In the genomic region with DNA sequence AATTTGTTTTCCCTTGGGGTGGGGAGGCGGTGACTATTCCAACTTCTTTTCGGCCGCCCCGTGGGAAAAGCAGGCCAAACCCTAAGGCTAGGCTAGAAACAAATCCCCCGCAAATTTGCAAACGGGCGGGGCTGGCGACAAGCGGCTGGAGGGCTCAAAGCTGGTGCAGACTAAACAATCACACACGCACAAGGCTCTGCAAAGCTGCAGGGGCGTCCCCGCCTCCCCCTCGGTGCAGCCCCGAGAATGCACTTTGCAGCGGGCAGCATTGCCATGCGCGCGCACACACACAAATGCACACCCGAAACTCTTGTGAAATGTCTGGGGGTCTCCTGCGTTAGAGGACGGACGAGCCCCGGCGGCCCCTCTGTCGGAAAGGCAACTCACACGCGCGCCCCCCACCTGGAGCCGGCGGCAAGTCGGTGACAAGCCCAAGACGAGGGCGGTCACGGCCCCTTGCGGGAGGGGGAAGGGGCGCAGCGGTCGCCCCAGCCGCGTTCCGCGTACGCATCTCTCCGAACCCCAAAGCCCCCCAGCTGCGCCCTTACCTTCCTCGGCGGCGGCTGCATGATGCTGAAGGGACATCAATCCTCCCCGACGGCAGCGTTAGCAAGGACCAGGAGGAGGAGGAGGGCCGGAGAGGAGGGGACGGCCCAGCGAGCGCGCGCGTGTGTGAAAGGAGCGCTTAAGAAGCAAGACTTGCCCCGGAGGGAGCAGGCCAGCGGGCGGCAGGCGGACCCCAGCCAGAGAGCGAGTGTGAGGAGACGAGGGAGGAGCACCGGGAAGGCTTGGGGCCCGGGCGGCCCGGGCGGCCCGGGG, we compare ENCODE assay signal across 8 cellular contexts. TPM values are rescaled to one million over a fixed set of nuclear protein-coding genes. Genes with fewer than 3 reads are reported as not detected.
DNase-seq lines count a peak whose midpoint lies in the region; TF ChIP-seq lines count a peak whose summit lies in the region.

No MANE protein-coding gene starts in this region.

- WGBS in liver, result under 1% methylated on average over 71 of the region's 71 CpGs

- TF ChIP-seq CTCF in GM12864 (IDR thresholded peaks at IDR 0.05; ENCODE audit: low read depth, low read length, missing control alignments), result no peak
- no peak for TF ChIP-seq CTCF in liver (IDR thresholded peaks at IDR 0.05; ENCODE audit: low read depth, low read length, missing input control)

- peak overlapping the region; percentile 99 for H3K27ac ChIP-seq in liver (ENCODE audit: low read depth in 1 of 2, low read length in 2 of 2)

- DNase-seq in GM12864 (ENCODE audit: low read depth) (no peak), HCEC 1CT (peak; percentile 57), NCI-H1105 treated with DMSO at 0.1 percent for 48 hours (lab: John Stamatoyannopoulos, UW) (peak; percentile 59), dedifferentiated amniotic fluid mesenchymal stem cell (ENCODE audit: extremely low spot score) (peak; percentile 51), NCI-H446 treated with DMSO at 0.1 percent for 48 hours (lab: John Stamatoyannopoulos, UW) (no peak)
- DNase-seq in activated CD4-positive, CD25-positive, alpha-beta regulatory T cell treated with anti-CD3 and anti-CD28 coated beads, Interleukin-2, amount 50 U/mL, for 72 hours, result peak; percentile 72
- peak; percentile 40 to 41 for DNase-seq in stimulated activated CD4-positive, alpha-beta T cell treated with anti-CD3 and anti-CD28 coated beads, Interleukin-4, amount 100 ng/mL, for 48 hours (ENCODE audit: low read depth in 2 of 2)

- H3K27me3 ChIP-seq in liver (ENCODE audit: control insufficient read depth in 4 of 4, insufficient read depth in 4 of 4, low read length in 3 of 4), result no peaks in the 10 kb centered on the region

- H3K4me3 ChIP-seq in GM12864 (ENCODE audit: low read depth, low read length) (peak overlapping the region; percentile 98), liver (ENCODE audit: low read depth in 1 of 3, low read length in 3 of 3) (peak overlapping the region; percentile 74 to 89 (median 80))

- H3K9ac ChIP-seq in liver (ENCODE audit: low read depth in 1 of 2, low read length in 2 of 2), result peak overlapping the region; percentile 73 to 95

- no peaks in the 10 kb centered on the region for H3K36me3 ChIP-seq in liver (ENCODE audit: control insufficient read depth in 4 of 4, insufficient read depth in 3 of 4, low read depth in 1 of 4, low read length in 3 of 4)

- TF ChIP-seq RAD21 in liver (IDR thresholded peaks at IDR 0.05), result no peak

- H3K9me3 ChIP-seq in liver (ENCODE audit: control insufficient read depth in 4 of 4, low read length in 3 of 4), result no peaks in the 10 kb centered on the region

- H3K4me1 ChIP-seq in liver (ENCODE audit: control insufficient read depth in 4 of 4, insufficient read depth in 4 of 4, low read length in 3 of 4), result peaks cover 16 to 58% (median 45%) of the 10 kb centered on the region in 4 donors

TF ChIP-seq in liver, 16 proteins besides CTCF, POLR2A, EP300 and RAD21:
- TF ChIP-seq, protein P1, sequence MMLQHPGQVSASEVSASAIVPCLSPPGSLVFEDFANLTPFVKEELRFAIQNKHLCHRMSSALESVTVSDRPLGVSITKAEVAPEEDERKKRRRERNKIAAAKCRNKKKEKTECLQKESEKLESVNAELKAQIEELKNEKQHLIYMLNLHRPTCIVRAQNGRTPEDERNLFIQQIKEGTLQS (IDR thresholded peaks at IDR 0.05), result no peak
- TF ChIP-seq GABPA (IDR thresholded peaks at IDR 0.05 in 1 of 2, conservative IDR thresholded peaks at IDR 0.05 in 1 of 2) (no peak), FOXA1 (IDR thresholded peaks at IDR 0.05) (no peak), SP1 (IDR thresholded peaks at IDR 0.05) (no peak), YY1 (IDR thresholded peaks at IDR 0.05) (no peak), NR2F2 (IDR thresholded peaks at IDR 0.05) (no peak), JUND (IDR thresholded peaks at IDR 0.05) (no peak)
- TF ChIP-seq, protein P2, sequence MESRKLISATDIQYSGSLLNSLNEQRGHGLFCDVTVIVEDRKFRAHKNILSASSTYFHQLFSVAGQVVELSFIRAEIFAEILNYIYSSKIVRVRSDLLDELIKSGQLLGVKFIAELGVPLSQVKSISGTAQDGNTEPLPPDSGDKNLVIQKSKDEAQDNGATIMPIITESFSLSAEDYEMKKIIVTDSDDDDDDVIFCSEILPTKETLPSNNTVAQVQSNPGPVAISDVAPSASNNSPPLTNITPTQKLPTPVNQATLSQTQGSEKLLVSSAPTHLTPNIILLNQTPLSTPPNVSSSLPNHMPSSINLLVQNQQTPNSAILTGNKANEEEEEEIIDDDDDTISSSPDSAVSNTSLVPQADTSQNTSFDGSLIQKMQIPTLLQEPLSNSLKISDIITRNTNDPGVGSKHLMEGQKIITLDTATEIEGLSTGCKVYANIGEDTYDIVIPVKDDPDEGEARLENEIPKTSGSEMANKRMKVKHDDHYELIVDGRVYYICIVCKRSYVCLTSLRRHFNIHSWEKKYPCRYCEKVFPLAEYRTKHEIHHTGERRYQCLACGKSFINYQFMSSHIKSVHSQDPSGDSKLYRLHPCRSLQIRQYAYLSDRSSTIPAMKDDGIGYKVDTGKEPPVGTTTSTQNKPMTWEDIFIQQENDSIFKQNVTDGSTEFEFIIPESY (IDR thresholded peaks at IDR 0.05), result no peak
TF ChIP-seq in liver: peak in this region for 0.

RNA-seq across cellular contexts. Expression of a gene that starts 0.6 kb away (rescaled TPM):
- total RNA-seq in liver, result 10 to 100 TPM; 10.4 to 18.7 TPM
- polyA plus RNA-seq in liver, result 1 to 10 TPM; 7.6 to 9.3 TPM

Comparison
In these comparisons a context has a peak if more than half of its experiments do, and no peak if none do; other contexts are left out.
1. DNase-seq: peak in HCEC 1CT (single experiment), NCI-H1105 treated with DMSO at 0.1 percent for 48 hours (single experiment), activated CD4-positive, CD25-positive, alpha-beta regulatory T cell treated with anti-CD3 and anti-CD28 coated beads, Interleukin-2, amount 50 U/mL, for 72 hours (single experiment), dedifferentiated amniotic fluid mesenchymal stem cell (single experiment) and stimulated activated CD4-positive, alpha-beta T cell treated with anti-CD3 and anti-CD28 coated beads, Interleukin-4, amount 100 ng/mL, for 48 hours (2 of 2); none in GM12864 (single experiment) and NCI-H446 treated with DMSO at 0.1 percent for 48 hours (single experiment).